Comparison of ENCODE assay signal across 7 cellular contexts in the genomic region with DNA sequence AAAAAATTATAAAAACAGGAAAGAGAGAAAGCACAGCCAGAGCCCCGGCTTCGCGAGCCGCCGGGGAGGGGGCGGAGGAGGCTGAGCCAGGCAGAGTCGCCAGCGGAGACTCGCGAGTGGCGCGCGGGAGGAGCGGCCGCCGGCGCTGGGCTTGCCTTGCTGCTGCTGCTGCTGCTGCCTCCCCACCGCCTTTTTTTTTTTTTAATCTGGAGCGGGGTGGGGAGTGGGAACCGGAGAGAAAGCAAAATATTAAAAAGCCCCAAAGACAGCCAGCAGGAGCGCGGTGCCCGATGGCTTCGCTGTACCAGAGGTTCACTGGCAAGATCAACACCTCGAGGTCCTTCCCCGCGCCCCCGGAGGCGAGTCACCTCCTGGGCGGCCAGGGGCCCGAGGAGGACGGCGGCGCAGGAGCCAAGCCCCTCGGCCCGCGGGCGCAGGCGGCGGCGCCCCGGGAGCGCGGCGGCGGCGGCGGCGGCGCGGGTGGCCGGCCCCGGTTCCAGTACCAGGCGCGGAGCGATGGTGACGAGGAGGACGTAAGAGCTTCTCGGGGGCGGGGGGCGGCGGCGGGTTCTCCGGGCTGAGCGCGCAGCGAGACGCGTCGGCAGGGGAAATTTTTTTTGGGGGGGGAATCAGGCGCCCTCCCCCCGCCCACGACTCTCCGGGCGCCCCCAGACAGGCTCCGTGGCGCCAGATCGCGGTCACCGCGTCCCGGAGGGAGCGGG. TPM values are rescaled to one million over a fixed set of nuclear protein-coding genes. Genes with fewer than 3 reads are reported as not detected.
"Had no signal": no experiment of that assay in that cellular context is flagged by ENCODE, and none has a peak within 500 bp of the region (broad histone marks: within the 10 kb centered on the region; RNA-seq: fewer than 3 reads in every experiment).

No MANE protein-coding gene starts in this region.

RNA-seq across cellular contexts. Expression of gene DPP6, which starts 0.5 kb away (rescaled TPM):
- total RNA-seq: activated CD8-positive, alpha-beta memory T cell treated with anti-CD3 and anti-CD28 coated beads, Interleukin-2, amount 10 ng/mL, durations not matched to agents 7 days and 5 days; dermis microvascular lymphatic vessel endothelial cell; endothelial cell of umbilical vein; mammary epithelial cell; right lobe of liver; SJSA1 had no signal
- polyA plus RNA-seq: endothelial cell of umbilical vein, immature natural killer cell, mammary epithelial cell had no signal
